1 cellular context compared by ENCODE assay signal in genomic region chr5:180093651-180094382, GRCh38.
TF ChIP-seq lines count a peak whose summit lies in the region.

No MANE protein-coding gene starts in this region.

TF ChIP-seq in K562, 482 proteins besides CTCF, POLR2A, EP300 and RAD21 (continued from another document and continues in another):
- peak; percentile 96 for TF ChIP-seq NCOR1 (IDR thresholded peaks at IDR 0.05)
- TF ChIP-seq ATF7 (IDR thresholded peaks at IDR 0.05): peak; percentile 82
- TF ChIP-seq, protein P1, sequence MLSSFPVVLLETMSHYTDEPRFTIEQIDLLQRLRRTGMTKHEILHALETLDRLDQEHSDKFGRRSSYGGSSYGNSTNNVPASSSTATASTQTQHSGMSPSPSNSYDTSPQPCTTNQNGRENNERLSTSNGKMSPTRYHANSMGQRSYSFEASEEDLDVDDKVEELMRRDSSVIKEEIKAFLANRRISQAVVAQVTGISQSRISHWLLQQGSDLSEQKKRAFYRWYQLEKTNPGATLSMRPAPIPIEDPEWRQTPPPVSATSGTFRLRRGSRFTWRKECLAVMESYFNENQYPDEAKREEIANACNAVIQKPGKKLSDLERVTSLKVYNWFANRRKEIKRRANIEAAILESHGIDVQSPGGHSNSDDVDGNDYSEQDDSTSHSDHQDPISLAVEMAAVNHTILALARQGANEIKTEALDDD (IDR thresholded peaks at IDR 0.05): peak; percentile 38; the same call in 1 of the 2 replicates
- TF ChIP-seq HNRNPL (IDR thresholded peaks at IDR 0.05; ENCODE audit: low read depth, low read length): no peak
- no peak for TF ChIP-seq ZNF41 (CRISPR knock-in tag; conservative IDR thresholded peaks at IDR 0.05)
- TF ChIP-seq, protein P2, sequence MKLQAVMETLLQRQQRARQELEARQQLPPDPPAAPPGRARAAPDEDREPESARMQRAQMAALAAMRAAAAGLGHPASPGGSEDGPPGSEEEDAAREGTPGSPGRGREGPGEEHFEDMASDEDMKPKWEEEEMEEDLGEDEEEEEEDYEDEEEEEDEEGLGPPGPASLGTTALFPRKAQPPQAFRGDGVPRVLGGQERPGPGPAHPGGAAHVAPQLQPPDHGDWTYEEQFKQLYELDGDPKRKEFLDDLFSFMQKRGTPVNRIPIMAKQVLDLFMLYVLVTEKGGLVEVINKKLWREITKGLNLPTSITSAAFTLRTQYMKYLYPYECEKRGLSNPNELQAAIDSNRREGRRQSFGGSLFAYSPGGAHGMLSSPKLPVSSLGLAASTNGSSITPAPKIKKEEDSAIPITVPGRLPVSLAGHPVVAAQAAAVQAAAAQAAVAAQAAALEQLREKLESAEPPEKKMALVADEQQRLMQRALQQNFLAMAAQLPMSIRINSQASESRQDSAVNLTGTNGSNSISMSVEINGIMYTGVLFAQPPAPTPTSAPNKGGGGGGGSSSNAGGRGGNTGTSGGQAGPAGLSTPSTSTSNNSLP (IDR thresholded peaks at IDR 0.05; ENCODE audit: borderline replicate concordance, low read depth, low read length): peak; percentile 58; the same call in 1 of the 2 replicates
- 0 out of 2 replicates have a peak, but pooled peaks have one; percentile 57 for TF ChIP-seq HEY1 (CRISPR knock-in tag; IDR thresholded peaks at IDR 0.05; ENCODE audit: borderline replicate concordance)
- TF ChIP-seq ETV1 (tag; conservative IDR thresholded peaks at IDR 0.05; ENCODE audit: low read depth): peak; percentile 98
- TF ChIP-seq, protein P3, sequence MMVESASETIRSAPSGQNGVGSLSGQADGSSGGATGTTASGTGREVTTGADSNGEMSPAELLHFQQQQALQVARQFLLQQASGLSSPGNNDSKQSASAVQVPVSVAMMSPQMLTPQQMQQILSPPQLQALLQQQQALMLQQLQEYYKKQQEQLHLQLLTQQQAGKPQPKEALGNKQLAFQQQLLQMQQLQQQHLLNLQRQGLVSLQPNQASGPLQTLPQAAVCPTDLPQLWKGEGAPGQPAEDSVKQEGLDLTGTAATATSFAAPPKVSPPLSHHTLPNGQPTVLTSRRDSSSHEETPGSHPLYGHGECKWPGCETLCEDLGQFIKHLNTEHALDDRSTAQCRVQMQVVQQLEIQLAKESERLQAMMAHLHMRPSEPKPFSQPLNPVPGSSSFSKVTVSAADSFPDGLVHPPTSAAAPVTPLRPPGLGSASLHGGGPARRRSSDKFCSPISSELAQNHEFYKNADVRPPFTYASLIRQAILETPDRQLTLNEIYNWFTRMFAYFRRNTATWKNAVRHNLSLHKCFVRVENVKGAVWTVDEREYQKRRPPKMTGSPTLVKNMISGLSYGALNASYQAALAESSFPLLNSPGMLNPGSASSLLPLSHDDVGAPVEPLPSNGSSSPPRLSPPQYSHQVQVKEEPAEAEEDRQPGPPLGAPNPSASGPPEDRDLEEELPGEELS (CRISPR knock-in tag; IDR thresholded peaks at IDR 0.05; ENCODE audit: borderline replicate concordance): no peak
- TF ChIP-seq CBFA2T3 (IDR thresholded peaks at IDR 0.05): peak; percentile 98
- TF ChIP-seq CBFA2T2 (conservative IDR thresholded peaks at IDR 0.05): peak; percentile 94
- peak; percentile 84 for TF ChIP-seq MEF2D (tag; conservative IDR thresholded peaks at IDR 0.05; ENCODE audit: low read depth)
- peak; percentile 77 for TF ChIP-seq FOSL1 (tag; conservative IDR thresholded peaks at IDR 0.05)
- TF ChIP-seq ZEB2 (IDR thresholded peaks at IDR 0.05): peak; percentile 80
- TF ChIP-seq, protein P4, sequence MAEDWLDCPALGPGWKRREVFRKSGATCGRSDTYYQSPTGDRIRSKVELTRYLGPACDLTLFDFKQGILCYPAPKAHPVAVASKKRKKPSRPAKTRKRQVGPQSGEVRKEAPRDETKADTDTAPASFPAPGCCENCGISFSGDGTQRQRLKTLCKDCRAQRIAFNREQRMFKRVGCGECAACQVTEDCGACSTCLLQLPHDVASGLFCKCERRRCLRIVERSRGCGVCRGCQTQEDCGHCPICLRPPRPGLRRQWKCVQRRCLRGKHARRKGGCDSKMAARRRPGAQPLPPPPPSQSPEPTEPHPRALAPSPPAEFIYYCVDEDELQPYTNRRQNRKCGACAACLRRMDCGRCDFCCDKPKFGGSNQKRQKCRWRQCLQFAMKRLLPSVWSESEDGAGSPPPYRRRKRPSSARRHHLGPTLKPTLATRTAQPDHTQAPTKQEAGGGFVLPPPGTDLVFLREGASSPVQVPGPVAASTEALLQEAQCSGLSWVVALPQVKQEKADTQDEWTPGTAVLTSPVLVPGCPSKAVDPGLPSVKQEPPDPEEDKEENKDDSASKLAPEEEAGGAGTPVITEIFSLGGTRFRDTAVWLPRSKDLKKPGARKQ (CRISPR knock-in tag; IDR thresholded peaks at IDR 0.05): no peak
- 0 out of 2 replicates have a peak, but pooled peaks have one; percentile 10 for TF ChIP-seq HIVEP1 (CRISPR knock-in tag; IDR thresholded peaks at IDR 0.05)
- 0 out of 2 replicates have a peak, but pooled peaks have one; percentile 7 for TF ChIP-seq ZNF134 (CRISPR knock-in tag; conservative IDR thresholded peaks at IDR 0.05)
- peak in 1 of 2 experiments; percentile 55; a peak in 1 of 4 replicates for TF ChIP-seq SIN3A (IDR thresholded peaks at IDR 0.05; ENCODE audit: borderline replicate concordance in 2 of 2, control insufficient read depth in 1 of 2, low read depth in 2 of 2, low read length in 2 of 2)
- TF ChIP-seq MNT (conservative IDR thresholded peaks at IDR 0.05): peak; percentile 47 to 72; a peak in 3 of 4 replicates
- TF ChIP-seq BHLHE40 (IDR thresholded peaks at IDR 0.05; ENCODE audit: low read length): peak; percentile 75
- peak; percentile 96 to 99; a peak in 3 of 4 replicates for TF ChIP-seq RCOR1 (IDR thresholded peaks at IDR 0.05; ENCODE audit: borderline replicate concordance in 1 of 2, low read depth in 2 of 2, low read length in 2 of 2)
- peak; percentile 99 for TF ChIP-seq DPF2 (IDR thresholded peaks at IDR 0.05)
- no peak for TF ChIP-seq ZNF431 (CRISPR knock-in tag; IDR thresholded peaks at IDR 0.05)
- no peak for TF ChIP-seq ZNF785 (CRISPR knock-in tag; IDR thresholded peaks at IDR 0.05)
- no peak for TF ChIP-seq ARID4B (CRISPR knock-in tag; IDR thresholded peaks at IDR 0.05)
- TF ChIP-seq TRIM24 (IDR thresholded peaks at IDR 0.05): peak; percentile 89 to 95
- 0 out of 2 replicates have a peak, but pooled peaks have one; percentile 27 for TF ChIP-seq NFE2 (IDR thresholded peaks at IDR 0.05; ENCODE audit: low read depth)
- peak; percentile 84 for TF ChIP-seq PYGO2 (tag; IDR thresholded peaks at IDR 0.05)
- TF ChIP-seq ZFP91 (CRISPR knock-in tag; IDR thresholded peaks at IDR 0.05): no peak
- peak; percentile 47 to 94; a peak in 3 of 4 replicates for TF ChIP-seq ARNT (IDR thresholded peaks at IDR 0.05)
- peak; percentile 69 for TF ChIP-seq CBX1 (IDR thresholded peaks at IDR 0.05; ENCODE audit: low read depth)
- TF ChIP-seq YY1 (IDR thresholded peaks at IDR 0.05; ENCODE audit: borderline replicate concordance in 1 of 3, control insufficient read depth in 1 of 3, extremely low read depth in 1 of 3, insufficient read depth in 3 of 3, insufficient read length in 1 of 3, insufficient replicate concordance in 2 of 3, low read depth in 1 of 3, low read length in 2 of 3): peak in 1 of 3 experiments; percentile 31
- TF ChIP-seq ZKSCAN1 (IDR thresholded peaks at IDR 0.05; ENCODE audit: low read depth, low read length): peak; percentile 73; the same call in 1 of the 2 replicates
- TF ChIP-seq, protein P5, sequence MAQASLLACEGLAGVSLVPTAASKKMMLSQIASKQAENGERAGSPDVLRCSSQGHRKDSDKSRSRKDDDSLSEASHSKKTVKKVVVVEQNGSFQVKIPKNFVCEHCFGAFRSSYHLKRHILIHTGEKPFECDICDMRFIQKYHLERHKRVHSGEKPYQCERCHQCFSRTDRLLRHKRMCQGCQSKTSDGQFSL (CRISPR knock-in tag; IDR thresholded peaks at IDR 0.05): no peak
- TF ChIP-seq, protein P5 (tag; IDR thresholded peaks at IDR 0.05): peak in 1 of 2 experiments; percentile 32; a peak in 1 of 4 replicates
- peak; percentile 30; the same call in 1 of the 2 replicates for TF ChIP-seq ZBTB7A (IDR thresholded peaks at IDR 0.05; ENCODE audit: borderline replicate concordance, control insufficient read depth, low read depth, low read length)
- TF ChIP-seq AFF1 (IDR thresholded peaks at IDR 0.05; ENCODE audit: low read depth in 1 of 2, partially characterized antibody in 2 of 2): peak in 1 of 2 experiments; percentile 89
- peak; percentile 95 for TF ChIP-seq NEUROD1 (IDR thresholded peaks at IDR 0.05; ENCODE audit: borderline replicate concordance, low read depth, low read length, partially characterized antibody)
- peak; percentile 62; the same call in 1 of the 2 replicates for TF ChIP-seq ZKSCAN8 (CRISPR knock-in tag; IDR thresholded peaks at IDR 0.05)
